ENCODE assay signal across 19 cellular contexts in genomic region chr2:40348665-40349064, GRCh38.
DNase-seq lines count a peak whose midpoint lies in the region; ATAC-seq lines count a peak whose summit lies in the region.
"Had no signal": no experiment of that assay in that cellular context is flagged by ENCODE, and none has a peak within 500 bp of the region (broad histone marks: within the 10 kb centered on the region; RNA-seq: fewer than 3 reads in every experiment).

No MANE protein-coding gene starts in this region.

- intact Hi-C loops in dendritic cell treated with granulocyte-macrophage colony-stimulating factor and Interleukin-4, amounts not matched to agents 40 ng/mL and 50 ng/mL, for 4 days (cut with micrococcal nuclease): no loop called here

- peak overlapping the region; percentile 51 for H3K27ac Mint-ChIP-seq in dendritic cell treated with granulocyte-macrophage colony-stimulating factor and Interleukin-4, amounts not matched to agents 40 ng/mL and 50 ng/mL, for 4 days
- H3K27ac Mint-ChIP-seq: activated naive CD8-positive, alpha-beta T cell treated with anti-CD3 and anti-CD28 coated beads, Interleukin-2, amount 10 ng/mL, durations not matched to agents 7 days and 5 days; nephron progenitor cell had no signal

- H3K4me1 Mint-ChIP-seq in dendritic cell treated with granulocyte-macrophage colony-stimulating factor and Interleukin-4, amounts not matched to agents 40 ng/mL and 50 ng/mL, for 4 days (ENCODE audit: low read depth): peaks cover 47% of the 10 kb centered on the region
- H3K4me1 Mint-ChIP-seq: activated naive CD8-positive, alpha-beta T cell treated with anti-CD3 and anti-CD28 coated beads, Interleukin-2, amount 10 ng/mL, durations not matched to agents 7 days and 5 days; nephron progenitor cell had no signal

- H3K36me3 Mint-ChIP-seq in dendritic cell treated with granulocyte-macrophage colony-stimulating factor and Interleukin-4, amounts not matched to agents 40 ng/mL and 50 ng/mL, for 4 days (ENCODE audit: low read depth): no peaks in the 10 kb centered on the region
- H3K36me3 Mint-ChIP-seq: activated naive CD8-positive, alpha-beta T cell treated with anti-CD3 and anti-CD28 coated beads, Interleukin-2, amount 10 ng/mL, durations not matched to agents 7 days and 5 days had no signal

- no peak overlapping the region for H3K4me3 Mint-ChIP-seq in dendritic cell treated with granulocyte-macrophage colony-stimulating factor and Interleukin-4, amounts not matched to agents 40 ng/mL and 50 ng/mL, for 4 days
- H3K4me3 Mint-ChIP-seq: activated naive CD8-positive, alpha-beta T cell treated with anti-CD3 and anti-CD28 coated beads, Interleukin-2, amount 10 ng/mL, durations not matched to agents 7 days and 5 days; activated T-cell treated with anti-CD3 and anti-CD28 coated beads, Interleukin-2, amount 50 U/mL, for 4 hours; nephron progenitor cell had no signal

- DNase-seq in AG20443 (ENCODE audit: low spot score) (peak; percentile 75), NCI-H226 (peak; percentile 26), myocyte (ENCODE audit: low read depth) (peak; percentile 63), NCI-H2081 (lab: John Stamatoyannopoulos, UW) (no peak), SW 1271 (lab: John Stamatoyannopoulos, UW) (no peak)
- DNase-seq: activated CD4-positive, alpha-beta T cell treated with anti-CD3 and anti-CD28 coated beads, Interleukin-2, amount 50 U/mL, for 48 hours; activated naive CD8-positive, alpha-beta T cell treated with anti-CD3 and anti-CD28 coated beads, Interleukin-2, amount 10 ng/mL, durations not matched to agents 7 days and 5 days; activated T-cell treated with anti-CD3 and anti-CD28 coated beads, Interleukin-2, amount 50 U/mL, for 4 hours; DMS53; GOT3; Kasumi-1; NCI-H1436; nephron progenitor cell; OCI-M1; substantia nigra had no signal

- H3K9me3 Mint-ChIP-seq in dendritic cell treated with granulocyte-macrophage colony-stimulating factor and Interleukin-4, amounts not matched to agents 40 ng/mL and 50 ng/mL, for 4 days: no peaks in the 10 kb centered on the region
- H3K9me3 Mint-ChIP-seq: activated naive CD8-positive, alpha-beta T cell treated with anti-CD3 and anti-CD28 coated beads, Interleukin-2, amount 10 ng/mL, durations not matched to agents 7 days and 5 days; activated T-cell treated with anti-CD3 and anti-CD28 coated beads, Interleukin-2, amount 50 U/mL, for 4 hours; nephron progenitor cell had no signal

- ATAC-seq in GM18858 (IDR thresholded peaks at IDR 0.05; ENCODE audit: unreplicated experiment) (no peak), GM21381 (IDR thresholded peaks at IDR 0.05; ENCODE audit: unreplicated experiment) (no peak)
- ATAC-seq: activated T-cell treated with anti-CD3 and anti-CD28 coated beads, Interleukin-2, amount 50 U/mL, for 4 hours; esophagus mucosa had no signal

- no peaks in the 10 kb centered on the region for H3K27me3 Mint-ChIP-seq in dendritic cell treated with granulocyte-macrophage colony-stimulating factor and Interleukin-4, amounts not matched to agents 40 ng/mL and 50 ng/mL, for 4 days
- H3K27me3 Mint-ChIP-seq: activated naive CD8-positive, alpha-beta T cell treated with anti-CD3 and anti-CD28 coated beads, Interleukin-2, amount 10 ng/mL, durations not matched to agents 7 days and 5 days had no signal

Comparison
In these comparisons a context has a peak if more than half of its experiments do, and no peak if none do; other contexts are left out.
1. DNase-seq: peak in AG20443 (single experiment), NCI-H226 (single experiment) and myocyte (single experiment); none in NCI-H2081 (0 of 2) and SW 1271 (0 of 2).